In genomic region chr13:36297259-36297599, GRCh38 we compare ENCODE assay signal across 8 cellular contexts. TPM values are rescaled to one million over a fixed set of nuclear protein-coding genes. Genes with fewer than 3 reads are reported as not detected.
A peak's percentile ranks its signal among the peaks of the same experiment; 100 is the strongest.
DNase-seq lines count a peak whose midpoint lies in the region; ATAC-seq and TF ChIP-seq lines count a peak whose summit lies in the region.

No MANE protein-coding gene starts in this region.

- peak overlapping the region; percentile 85 for H3K4me3 Mint-ChIP-seq in T-helper 1 cell treated with Interleukin-12 subunit alpha and Interleukin-12 subunit beta and Interleukin-4 antibody, amounts not matched to agents 30 μg/mL and 1 μg/mL, for 36 hours
- peak overlapping the region; percentile 86 for H3K4me3 Mint-ChIP-seq in WTC11

- H3K27me3 ChIP-seq in cardiac muscle cell (no peaks in the 10 kb centered on the region), rectal smooth muscle tissue (ENCODE audit: control insufficient read depth, insufficient read depth, low read length) (no peaks in the 10 kb centered on the region)

- H3K36me3 ChIP-seq in cardiac muscle cell (no peaks in the 10 kb centered on the region), rectal smooth muscle tissue (ENCODE audit: control insufficient read depth, insufficient read depth, low read length) (no peaks in the 10 kb centered on the region)

- H3K4me3 ChIP-seq in cardiac muscle cell (peak overlapping the region; percentile 55), rectal smooth muscle tissue (ENCODE audit: low read length) (peak overlapping the region; percentile 76)

- POLR2A ChIA-PET in WTC11 (lab: Charles Lee) = interaction anchor here (1.0 to 2.5 kb wide), 2 partner anchors 15 to 48 kb away, joined by 3 to 13 read pairs; partner anchors contain the start of gene SPART

- peaks cover 46% of the 10 kb centered on the region for H3K27me3 Mint-ChIP-seq in T-helper 1 cell treated with Interleukin-12 subunit alpha and Interleukin-12 subunit beta and Interleukin-4 antibody, amounts not matched to agents 30 μg/mL and 1 μg/mL, for 36 hours (ENCODE audit: low read depth)
- no peaks in the 10 kb centered on the region for H3K27me3 Mint-ChIP-seq in WTC11 (ENCODE audit: low read depth)

- no peaks in the 10 kb centered on the region for H3K9me3 Mint-ChIP-seq in T-helper 1 cell treated with Interleukin-12 subunit alpha and Interleukin-12 subunit beta and Interleukin-4 antibody, amounts not matched to agents 30 μg/mL and 1 μg/mL, for 36 hours
- H3K9me3 Mint-ChIP-seq in WTC11 = peaks cover 13% of the 10 kb centered on the region

- H3K4me1 ChIP-seq in cardiac muscle cell (ENCODE audit: low read depth) (peaks cover 7% of the 10 kb centered on the region), rectal smooth muscle tissue (ENCODE audit: control insufficient read depth, insufficient read depth, low read length) (peaks cover 8% of the 10 kb centered on the region)

- no peak overlapping the region for H3K27ac Mint-ChIP-seq in T-helper 1 cell treated with Interleukin-12 subunit alpha and Interleukin-12 subunit beta and Interleukin-4 antibody, amounts not matched to agents 30 μg/mL and 1 μg/mL, for 36 hours
- H3K27ac Mint-ChIP-seq in WTC11 = peak overlapping the region; percentile 100

- no peaks in the 10 kb centered on the region for H3K9me3 ChIP-seq in cardiac muscle cell (ENCODE audit: low read depth)

- H3K4me1 Mint-ChIP-seq in T-helper 1 cell treated with Interleukin-12 subunit alpha and Interleukin-12 subunit beta and Interleukin-4 antibody, amounts not matched to agents 30 μg/mL and 1 μg/mL, for 36 hours (ENCODE audit: low read depth) = peaks cover 14% of the 10 kb centered on the region
- H3K4me1 Mint-ChIP-seq in WTC11 = peaks cover 65% of the 10 kb centered on the region

- no peak for DNase-seq in T-helper 1 cell
- no peak for DNase-seq in WTC11 (ENCODE audit: low spot score)
- peak in 1 of 2 donors; percentile 45 for DNase-seq in cardiac muscle cell (ENCODE audit: low read depth in 1 of 2, low spot score in 1 of 2)
- no peak for DNase-seq in NCI-H2196 (lab: John Stamatoyannopoulos, UW; ENCODE audit: unreplicated experiment)
- DNase-seq in NCI-H187 treated with DMSO at 0.1 percent for 48 hours (lab: John Stamatoyannopoulos, UW) = no peak

- TF ChIP-seq CTCF in WTC11 (IDR thresholded peaks at IDR 0.05) = no peak
- no peak for TF ChIP-seq CTCF in cardiac muscle cell (IDR thresholded peaks at IDR 0.05; ENCODE audit: low read depth, low read length)

- CTCF ChIA-PET in WTC11 (lab: Charles Lee) = interaction anchor here (1.2 to 3.2 kb wide), 2 partner anchors 15 to 50 kb away, joined by 3 to 12 read pairs; no protein-coding TSS in a partner anchor

- H3K27ac ChIP-seq in cardiac muscle cell (no peak overlapping the region), rectal smooth muscle tissue (ENCODE audit: low read depth, low read length) (peak overlapping the region; percentile 90)

- peak overlapping the region; percentile 50 for H3K9ac ChIP-seq in rectal smooth muscle tissue (ENCODE audit: low read length)

- peaks cover 3% of the 10 kb centered on the region for H3K36me3 Mint-ChIP-seq in T-helper 1 cell treated with Interleukin-12 subunit alpha and Interleukin-12 subunit beta and Interleukin-4 antibody, amounts not matched to agents 30 μg/mL and 1 μg/mL, for 36 hours (ENCODE audit: low read depth)
- H3K36me3 Mint-ChIP-seq in WTC11 = peaks cover 29% of the 10 kb centered on the region

- ATAC-seq in HG03064 (IDR thresholded peaks at IDR 0.05; ENCODE audit: low read depth, unreplicated experiment) (peak; percentile 60), WTC11 (no peak)

TF ChIP-seq in WTC11, 78 proteins besides CTCF, POLR2A, EP300 and RAD21:
- no peak for TF ChIP-seq NR1H2 (CRISPR knock-in tag; IDR thresholded peaks at IDR 0.05)

RNA-seq across cellular contexts. Expression of gene CCDC169, which starts 0.4 kb away (rescaled TPM):
- total RNA-seq in WTC11 (2021) (36.8 to 41.8 TPM (median 39.8 TPM) in 3 replicates), cardiac muscle cell (3.1 and 6.9 TPM in 2 replicates)
- 6.9 and 16.0 TPM in 2 replicates for polyA plus RNA-seq in cardiac muscle cell

RNA-seq across cellular contexts. Expression of gene SPART, which starts 49.0 kb away (rescaled TPM):
- total RNA-seq in WTC11 (2021) (88.8 to 95.7 TPM (median 95.7 TPM) in 3 replicates), cardiac muscle cell (30.8 and 34.2 TPM in 2 replicates)
- polyA plus RNA-seq in cardiac muscle cell = 26.7 and 29.4 TPM in 2 replicates
